1 cellular context compared by ENCODE assay signal in genomic region chr12:92144045-92144630, GRCh38.
TF ChIP-seq lines count a peak whose summit lies in the region.

No MANE protein-coding gene starts in this region.

TF ChIP-seq in SK-N-SH, 30 proteins besides CTCF, POLR2A, EP300 and RAD21 (continued from another document):
- no peak for TF ChIP-seq JUND (IDR thresholded peaks at IDR 0.05)
- TF ChIP-seq TCF12 (IDR thresholded peaks at IDR 0.05): peak; percentile 21; the same call in 1 of the 2 replicates
- no peak for TF ChIP-seq IRF3 (IDR thresholded peaks at IDR 0.05; ENCODE audit: low read depth, low read length)
- no peak for TF ChIP-seq FOXJ3 (CRISPR knock-in tag; IDR thresholded peaks at IDR 0.05)
- peak; percentile 41; the same call in 1 of the 2 replicates for TF ChIP-seq YY1 (IDR thresholded peaks at IDR 0.05; ENCODE audit: low read depth)
- TF ChIP-seq TEAD4 (IDR thresholded peaks at IDR 0.05; ENCODE audit: borderline replicate concordance, insufficient read depth): no peak
- TF ChIP-seq, protein P1, sequence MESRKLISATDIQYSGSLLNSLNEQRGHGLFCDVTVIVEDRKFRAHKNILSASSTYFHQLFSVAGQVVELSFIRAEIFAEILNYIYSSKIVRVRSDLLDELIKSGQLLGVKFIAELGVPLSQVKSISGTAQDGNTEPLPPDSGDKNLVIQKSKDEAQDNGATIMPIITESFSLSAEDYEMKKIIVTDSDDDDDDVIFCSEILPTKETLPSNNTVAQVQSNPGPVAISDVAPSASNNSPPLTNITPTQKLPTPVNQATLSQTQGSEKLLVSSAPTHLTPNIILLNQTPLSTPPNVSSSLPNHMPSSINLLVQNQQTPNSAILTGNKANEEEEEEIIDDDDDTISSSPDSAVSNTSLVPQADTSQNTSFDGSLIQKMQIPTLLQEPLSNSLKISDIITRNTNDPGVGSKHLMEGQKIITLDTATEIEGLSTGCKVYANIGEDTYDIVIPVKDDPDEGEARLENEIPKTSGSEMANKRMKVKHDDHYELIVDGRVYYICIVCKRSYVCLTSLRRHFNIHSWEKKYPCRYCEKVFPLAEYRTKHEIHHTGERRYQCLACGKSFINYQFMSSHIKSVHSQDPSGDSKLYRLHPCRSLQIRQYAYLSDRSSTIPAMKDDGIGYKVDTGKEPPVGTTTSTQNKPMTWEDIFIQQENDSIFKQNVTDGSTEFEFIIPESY (IDR thresholded peaks at IDR 0.05; ENCODE audit: borderline replicate concordance, low read depth): no peak
- peak; percentile 92 for TF ChIP-seq SIN3A (IDR thresholded peaks at IDR 0.05; ENCODE audit: borderline replicate concordance, low read depth, low read length)
- TF ChIP-seq REST (IDR thresholded peaks at IDR 0.05; ENCODE audit: low read depth, low read length): 0 out of 2 replicates have a peak, but pooled peaks have one; percentile 22
- peak; percentile 94 for TF ChIP-seq MXI1 (IDR thresholded peaks at IDR 0.05; ENCODE audit: low read depth, low read length)
- 0 out of 2 replicates have a peak, but pooled peaks have one; percentile 14 for TF ChIP-seq GATA2 (CRISPR knock-in tag; IDR thresholded peaks at IDR 0.05)
- TF ChIP-seq FOXM1 (IDR thresholded peaks at IDR 0.05; ENCODE audit: low read depth): no peak
- TF ChIP-seq USF2 (IDR thresholded peaks at IDR 0.05; ENCODE audit: borderline replicate concordance, low read depth, low read length): no peak
- no peak for TF ChIP-seq FOSL2 (IDR thresholded peaks at IDR 0.05; ENCODE audit: borderline replicate concordance, low read depth)
